2 cellular contexts compared by ENCODE assay signal in the genomic region with DNA sequence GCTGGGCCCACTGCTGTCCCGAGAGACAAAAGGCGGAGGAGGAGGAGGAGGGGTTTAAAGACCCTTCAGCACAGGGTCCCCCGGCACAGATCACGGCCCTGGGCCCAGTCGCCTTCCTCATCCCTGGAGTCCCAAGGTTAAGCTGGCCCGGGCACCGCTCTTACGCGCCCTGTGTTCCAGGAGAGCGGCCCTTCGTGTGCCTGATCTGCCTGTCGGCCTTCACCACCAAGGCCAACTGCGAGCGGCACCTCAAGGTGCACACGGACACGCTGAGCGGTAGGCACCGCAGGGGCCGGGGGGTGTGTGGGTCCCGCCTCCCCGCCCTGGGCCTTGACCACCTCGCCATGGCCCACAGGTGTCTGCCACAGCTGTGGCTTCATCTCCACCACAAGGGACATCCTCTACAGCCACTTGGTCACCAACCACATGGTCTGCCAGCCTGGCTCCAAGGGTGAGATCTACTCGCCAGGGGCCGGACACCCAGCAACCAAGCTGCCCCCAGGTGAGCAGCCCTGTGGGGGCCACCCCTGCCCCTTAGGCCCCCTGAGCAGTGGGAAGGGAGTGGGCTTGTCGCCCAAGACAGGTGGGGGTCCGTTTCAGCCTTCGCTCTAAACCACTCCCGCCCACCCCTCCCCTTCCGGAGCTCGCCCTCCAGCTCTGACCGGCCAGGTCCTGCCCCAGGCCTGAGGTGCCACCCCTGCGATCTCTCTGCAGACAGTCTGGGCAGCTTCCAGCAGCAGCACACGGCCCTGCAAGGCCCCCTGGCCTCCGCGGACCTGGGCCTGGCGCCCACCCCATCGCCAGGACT.
TF ChIP-seq lines count a peak whose summit lies in the region.

No MANE protein-coding gene starts in this region.

TF ChIP-seq in neural cell, 6 proteins besides CTCF, POLR2A, EP300 and RAD21:
- no peak for TF ChIP-seq TAF1 (IDR thresholded peaks at IDR 0.05; ENCODE audit: low read depth)

TF ChIP-seq in SK-N-SH, 30 proteins besides CTCF, POLR2A, EP300 and RAD21:
- TF ChIP-seq TAF1 (IDR thresholded peaks at IDR 0.05; ENCODE audit: borderline replicate concordance, low read depth, low read length) (no peak), SIN3A (IDR thresholded peaks at IDR 0.05; ENCODE audit: borderline replicate concordance, low read depth, low read length) (no peak), TEAD4 (IDR thresholded peaks at IDR 0.05; ENCODE audit: borderline replicate concordance, insufficient read depth) (no peak), FOXJ3 (CRISPR knock-in tag; IDR thresholded peaks at IDR 0.05) (no peak), GATA2 (CRISPR knock-in tag; IDR thresholded peaks at IDR 0.05) (no peak), TCF12 (IDR thresholded peaks at IDR 0.05) (no peak), FOSL2 (IDR thresholded peaks at IDR 0.05; ENCODE audit: borderline replicate concordance, low read depth) (no peak), RFX5 (IDR thresholded peaks at IDR 0.05; ENCODE audit: low read length) (no peak), MXI1 (IDR thresholded peaks at IDR 0.05; ENCODE audit: low read depth, low read length) (no peak), CHD2 (IDR thresholded peaks at IDR 0.05; ENCODE audit: low read length, partially characterized antibody) (no peak), RCOR1 (IDR thresholded peaks at IDR 0.05; ENCODE audit: low read length) (no peak), ELF1 (IDR thresholded peaks at IDR 0.05) (no peak), SMC3 (IDR thresholded peaks at IDR 0.05; ENCODE audit: low read depth, low read length) (no peak), JUND (IDR thresholded peaks at IDR 0.05) (no peak)
- TF ChIP-seq, protein P1, sequence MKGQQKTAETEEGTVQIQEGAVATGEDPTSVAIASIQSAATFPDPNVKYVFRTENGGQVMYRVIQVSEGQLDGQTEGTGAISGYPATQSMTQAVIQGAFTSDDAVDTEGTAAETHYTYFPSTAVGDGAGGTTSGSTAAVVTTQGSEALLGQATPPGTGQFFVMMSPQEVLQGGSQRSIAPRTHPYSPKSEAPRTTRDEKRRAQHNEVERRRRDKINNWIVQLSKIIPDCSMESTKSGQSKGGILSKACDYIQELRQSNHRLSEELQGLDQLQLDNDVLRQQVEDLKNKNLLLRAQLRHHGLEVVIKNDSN (IDR thresholded peaks at IDR 0.05; ENCODE audit: borderline replicate concordance, low read depth): no peak
- TF ChIP-seq, protein P2, sequence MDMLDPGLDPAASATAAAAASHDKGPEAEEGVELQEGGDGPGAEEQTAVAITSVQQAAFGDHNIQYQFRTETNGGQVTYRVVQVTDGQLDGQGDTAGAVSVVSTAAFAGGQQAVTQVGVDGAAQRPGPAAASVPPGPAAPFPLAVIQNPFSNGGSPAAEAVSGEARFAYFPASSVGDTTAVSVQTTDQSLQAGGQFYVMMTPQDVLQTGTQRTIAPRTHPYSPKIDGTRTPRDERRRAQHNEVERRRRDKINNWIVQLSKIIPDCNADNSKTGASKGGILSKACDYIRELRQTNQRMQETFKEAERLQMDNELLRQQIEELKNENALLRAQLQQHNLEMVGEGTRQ (IDR thresholded peaks at IDR 0.05; ENCODE audit: borderline replicate concordance, low read depth, low read length): no peak
- TF ChIP-seq, protein P3, sequence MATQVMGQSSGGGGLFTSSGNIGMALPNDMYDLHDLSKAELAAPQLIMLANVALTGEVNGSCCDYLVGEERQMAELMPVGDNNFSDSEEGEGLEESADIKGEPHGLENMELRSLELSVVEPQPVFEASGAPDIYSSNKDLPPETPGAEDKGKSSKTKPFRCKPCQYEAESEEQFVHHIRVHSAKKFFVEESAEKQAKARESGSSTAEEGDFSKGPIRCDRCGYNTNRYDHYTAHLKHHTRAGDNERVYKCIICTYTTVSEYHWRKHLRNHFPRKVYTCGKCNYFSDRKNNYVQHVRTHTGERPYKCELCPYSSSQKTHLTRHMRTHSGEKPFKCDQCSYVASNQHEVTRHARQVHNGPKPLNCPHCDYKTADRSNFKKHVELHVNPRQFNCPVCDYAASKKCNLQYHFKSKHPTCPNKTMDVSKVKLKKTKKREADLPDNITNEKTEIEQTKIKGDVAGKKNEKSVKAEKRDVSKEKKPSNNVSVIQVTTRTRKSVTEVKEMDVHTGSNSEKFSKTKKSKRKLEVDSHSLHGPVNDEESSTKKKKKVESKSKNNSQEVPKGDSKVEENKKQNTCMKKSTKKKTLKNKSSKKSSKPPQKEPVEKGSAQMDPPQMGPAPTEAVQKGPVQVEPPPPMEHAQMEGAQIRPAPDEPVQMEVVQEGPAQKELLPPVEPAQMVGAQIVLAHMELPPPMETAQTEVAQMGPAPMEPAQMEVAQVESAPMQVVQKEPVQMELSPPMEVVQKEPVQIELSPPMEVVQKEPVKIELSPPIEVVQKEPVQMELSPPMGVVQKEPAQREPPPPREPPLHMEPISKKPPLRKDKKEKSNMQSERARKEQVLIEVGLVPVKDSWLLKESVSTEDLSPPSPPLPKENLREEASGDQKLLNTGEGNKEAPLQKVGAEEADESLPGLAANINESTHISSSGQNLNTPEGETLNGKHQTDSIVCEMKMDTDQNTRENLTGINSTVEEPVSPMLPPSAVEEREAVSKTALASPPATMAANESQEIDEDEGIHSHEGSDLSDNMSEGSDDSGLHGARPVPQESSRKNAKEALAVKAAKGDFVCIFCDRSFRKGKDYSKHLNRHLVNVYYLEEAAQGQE (IDR thresholded peaks at IDR 0.05; ENCODE audit: low read depth, low read length): no peak
- TF ChIP-seq, protein P4, sequence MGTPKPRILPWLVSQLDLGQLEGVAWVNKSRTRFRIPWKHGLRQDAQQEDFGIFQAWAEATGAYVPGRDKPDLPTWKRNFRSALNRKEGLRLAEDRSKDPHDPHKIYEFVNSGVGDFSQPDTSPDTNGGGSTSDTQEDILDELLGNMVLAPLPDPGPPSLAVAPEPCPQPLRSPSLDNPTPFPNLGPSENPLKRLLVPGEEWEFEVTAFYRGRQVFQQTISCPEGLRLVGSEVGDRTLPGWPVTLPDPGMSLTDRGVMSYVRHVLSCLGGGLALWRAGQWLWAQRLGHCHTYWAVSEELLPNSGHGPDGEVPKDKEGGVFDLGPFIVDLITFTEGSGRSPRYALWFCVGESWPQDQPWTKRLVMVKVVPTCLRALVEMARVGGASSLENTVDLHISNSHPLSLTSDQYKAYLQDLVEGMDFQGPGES (IDR thresholded peaks at IDR 0.05; ENCODE audit: low read depth, low read length): no peak
- TF ChIP-seq, protein P5, sequence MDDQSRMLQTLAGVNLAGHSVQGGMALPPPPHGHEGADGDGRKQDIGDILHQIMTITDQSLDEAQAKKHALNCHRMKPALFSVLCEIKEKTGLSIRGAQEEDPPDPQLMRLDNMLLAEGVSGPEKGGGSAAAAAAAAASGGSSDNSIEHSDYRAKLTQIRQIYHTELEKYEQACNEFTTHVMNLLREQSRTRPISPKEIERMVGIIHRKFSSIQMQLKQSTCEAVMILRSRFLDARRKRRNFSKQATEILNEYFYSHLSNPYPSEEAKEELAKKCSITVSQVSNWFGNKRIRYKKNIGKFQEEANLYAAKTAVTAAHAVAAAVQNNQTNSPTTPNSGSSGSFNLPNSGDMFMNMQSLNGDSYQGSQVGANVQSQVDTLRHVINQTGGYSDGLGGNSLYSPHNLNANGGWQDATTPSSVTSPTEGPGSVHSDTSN (IDR thresholded peaks at IDR 0.05): no peak
